1 cellular context compared by ENCODE assay signal in genomic region chr2:87064305-87064704, GRCh38. TPM values are rescaled to one million over a fixed set of nuclear protein-coding genes. Genes with fewer than 3 reads are reported as not detected.
"Had no signal": no experiment of that assay in that cellular context is flagged by ENCODE, and none has a peak within 500 bp of the region (broad histone marks: within the 10 kb centered on the region; RNA-seq: fewer than 3 reads in every experiment).

No MANE protein-coding gene starts in this region.

RNA-seq across cellular contexts. Expression of gene PLGLB1, which starts 42.7 kb away (rescaled TPM):
- total RNA-seq: ascending aorta had no signal
